In the genomic region with DNA sequence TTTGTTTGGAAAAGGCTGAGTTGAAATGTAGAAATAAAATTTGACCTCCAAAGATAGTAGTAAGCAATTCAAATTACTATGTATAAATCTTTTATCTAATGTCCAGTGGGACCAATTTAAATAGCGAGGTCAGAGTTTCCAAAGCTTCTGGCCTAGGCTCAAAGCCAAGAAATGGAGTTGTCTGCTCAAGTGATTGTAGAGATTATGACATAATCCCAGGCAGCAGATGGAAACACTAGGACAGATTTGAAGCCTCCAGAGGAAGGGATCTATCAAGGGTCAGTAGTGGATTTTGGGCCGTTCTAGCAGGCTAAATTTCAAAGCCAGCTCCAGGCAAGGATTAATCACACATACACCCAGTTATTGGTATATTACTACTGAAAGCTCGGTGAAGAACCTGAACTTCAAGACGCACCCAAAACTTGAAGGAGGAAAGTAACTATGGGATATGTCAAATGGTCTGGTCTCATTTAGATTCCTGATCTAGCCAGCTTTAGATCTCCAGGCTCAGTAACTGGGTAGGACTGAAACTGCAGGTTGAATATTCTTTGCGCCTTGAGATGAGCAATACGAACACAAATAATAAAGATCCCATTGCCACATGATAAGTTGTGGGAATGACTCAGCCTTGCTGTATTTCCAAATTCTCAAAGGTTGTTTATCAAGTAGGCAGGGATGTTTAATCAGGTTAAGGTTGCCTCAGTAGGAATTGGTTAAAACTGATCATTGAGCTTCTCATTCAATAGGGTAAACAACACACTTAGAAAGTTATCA, we compare ENCODE assay signal across 1 cellular context.
TF ChIP-seq lines count a peak whose summit lies in the region.

No MANE protein-coding gene starts in this region.

TF ChIP-seq in HepG2, 621 proteins besides CTCF, POLR2A, EP300 and RAD21 (continued from another document):
- TF ChIP-seq, protein P1, sequence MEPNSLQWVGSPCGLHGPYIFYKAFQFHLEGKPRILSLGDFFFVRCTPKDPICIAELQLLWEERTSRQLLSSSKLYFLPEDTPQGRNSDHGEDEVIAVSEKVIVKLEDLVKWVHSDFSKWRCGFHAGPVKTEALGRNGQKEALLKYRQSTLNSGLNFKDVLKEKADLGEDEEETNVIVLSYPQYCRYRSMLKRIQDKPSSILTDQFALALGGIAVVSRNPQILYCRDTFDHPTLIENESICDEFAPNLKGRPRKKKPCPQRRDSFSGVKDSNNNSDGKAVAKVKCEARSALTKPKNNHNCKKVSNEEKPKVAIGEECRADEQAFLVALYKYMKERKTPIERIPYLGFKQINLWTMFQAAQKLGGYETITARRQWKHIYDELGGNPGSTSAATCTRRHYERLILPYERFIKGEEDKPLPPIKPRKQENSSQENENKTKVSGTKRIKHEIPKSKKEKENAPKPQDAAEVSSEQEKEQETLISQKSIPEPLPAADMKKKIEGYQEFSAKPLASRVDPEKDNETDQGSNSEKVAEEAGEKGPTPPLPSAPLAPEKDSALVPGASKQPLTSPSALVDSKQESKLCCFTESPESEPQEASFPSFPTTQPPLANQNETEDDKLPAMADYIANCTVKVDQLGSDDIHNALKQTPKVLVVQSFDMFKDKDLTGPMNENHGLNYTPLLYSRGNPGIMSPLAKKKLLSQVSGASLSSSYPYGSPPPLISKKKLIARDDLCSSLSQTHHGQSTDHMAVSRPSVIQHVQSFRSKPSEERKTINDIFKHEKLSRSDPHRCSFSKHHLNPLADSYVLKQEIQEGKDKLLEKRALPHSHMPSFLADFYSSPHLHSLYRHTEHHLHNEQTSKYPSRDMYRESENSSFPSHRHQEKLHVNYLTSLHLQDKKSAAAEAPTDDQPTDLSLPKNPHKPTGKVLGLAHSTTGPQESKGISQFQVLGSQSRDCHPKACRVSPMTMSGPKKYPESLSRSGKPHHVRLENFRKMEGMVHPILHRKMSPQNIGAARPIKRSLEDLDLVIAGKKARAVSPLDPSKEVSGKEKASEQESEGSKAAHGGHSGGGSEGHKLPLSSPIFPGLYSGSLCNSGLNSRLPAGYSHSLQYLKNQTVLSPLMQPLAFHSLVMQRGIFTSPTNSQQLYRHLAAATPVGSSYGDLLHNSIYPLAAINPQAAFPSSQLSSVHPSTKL (CRISPR knock-in tag; IDR thresholded peaks at IDR 0.05), result no peak
- TF ChIP-seq SPEN (CRISPR knock-in tag; IDR thresholded peaks at IDR 0.05; ENCODE audit: low read depth), result no peak
- TF ChIP-seq MYPOP (CRISPR knock-in tag; IDR thresholded peaks at IDR 0.05), result no peak
- TF ChIP-seq, protein P2, sequence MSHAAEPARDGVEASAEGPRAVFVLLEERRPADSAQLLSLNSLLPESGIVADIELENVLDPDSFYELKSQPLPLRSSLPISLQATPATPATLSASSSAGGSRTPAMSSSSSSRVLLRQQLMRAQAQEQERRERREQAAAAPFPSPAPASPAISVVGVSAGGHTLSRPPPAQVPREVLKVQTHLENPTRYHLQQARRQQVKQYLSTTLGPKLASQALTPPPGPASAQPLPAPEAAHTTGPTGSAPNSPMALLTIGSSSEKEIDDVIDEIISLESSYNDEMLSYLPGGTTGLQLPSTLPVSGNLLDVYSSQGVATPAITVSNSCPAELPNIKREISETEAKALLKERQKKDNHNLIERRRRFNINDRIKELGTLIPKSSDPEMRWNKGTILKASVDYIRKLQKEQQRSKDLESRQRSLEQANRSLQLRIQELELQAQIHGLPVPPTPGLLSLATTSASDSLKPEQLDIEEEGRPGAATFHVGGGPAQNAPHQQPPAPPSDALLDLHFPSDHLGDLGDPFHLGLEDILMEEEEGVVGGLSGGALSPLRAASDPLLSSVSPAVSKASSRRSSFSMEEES (CRISPR knock-in tag; IDR thresholded peaks at IDR 0.05), result no peak
- TF ChIP-seq ZNF773 (CRISPR knock-in tag; IDR thresholded peaks at IDR 0.05; ENCODE audit: borderline replicate concordance), result no peak
- TF ChIP-seq MBNL3 (CRISPR knock-in tag; conservative IDR thresholded peaks at IDR 0.05), result no peak
- no peak for TF ChIP-seq ZNF780A (CRISPR knock-in tag; IDR thresholded peaks at IDR 0.05)
- TF ChIP-seq ZNF432 (CRISPR knock-in tag; IDR thresholded peaks at IDR 0.05; ENCODE audit: borderline replicate concordance), result no peak
- TF ChIP-seq ZBTB8A (CRISPR knock-in tag; IDR thresholded peaks at IDR 0.05; ENCODE audit: borderline replicate concordance, low read depth), result no peak
- no peak for TF ChIP-seq ZNF570 (CRISPR knock-in tag; IDR thresholded peaks at IDR 0.05; ENCODE audit: borderline replicate concordance)
- TF ChIP-seq STAT5B (CRISPR knock-in tag; IDR thresholded peaks at IDR 0.05), result no peak
- no peak for TF ChIP-seq TCF12 (IDR thresholded peaks at IDR 0.05)
- TF ChIP-seq TCF12 (CRISPR knock-in tag; IDR thresholded peaks at IDR 0.05), result no peak
